Comparison of ENCODE assay signal across 8 cellular contexts in genomic region chrX:318068-318738, GRCh38. TPM values are rescaled to one million over a fixed set of nuclear protein-coding genes. Genes with fewer than 3 reads are reported as not detected.
DNase-seq lines count a peak whose midpoint lies in the region; ATAC-seq, FAIRE-seq and TF ChIP-seq lines count a peak whose summit lies in the region.

No MANE protein-coding gene starts in this region.

- no peaks in the 10 kb centered on the region for H3K9me1 ChIP-seq in keratinocyte (ENCODE audit: control insufficient read depth, extremely low read depth, insufficient read depth, low read length)

- H3K4me2 ChIP-seq in keratinocyte (ENCODE audit: control insufficient read depth, extremely low read depth, insufficient read depth, low read depth, low read length) = no peak overlapping the region

- peak overlapping the region; percentile 82 for H3K27ac ChIP-seq in keratinocyte (ENCODE audit: control insufficient read depth, insufficient read depth, low read length)

- ATAC-seq in GM18517 (IDR thresholded peaks at IDR 0.05; ENCODE audit: unreplicated experiment) (peak; percentile 74), HG03025 (IDR thresholded peaks at IDR 0.05; ENCODE audit: low FRiP score, unreplicated experiment) (peak; percentile 56)

- no peak for TF ChIP-seq CTCF in keratinocyte (optimal IDR thresholded peaks at IDR 0.05 in 1 of 3, IDR thresholded peaks at IDR 0.05 in 1 of 3, conservative IDR thresholded peaks at IDR 0.05 in 1 of 3; ENCODE audit: extremely low read depth in 1 of 3, insufficient read depth in 2 of 3, low read length in 3 of 3)

- H3K4me3 ChIP-seq in keratinocyte (ENCODE audit: control insufficient read depth in 2 of 3, extremely low read depth in 1 of 3, insufficient read depth in 2 of 3, low read depth in 1 of 3, low read length in 3 of 3) = peak overlapping the region; percentile 64 to 79 (median 70)

- H3K36me3 ChIP-seq in keratinocyte (ENCODE audit: control insufficient read depth in 2 of 2, extremely low read depth in 1 of 2, insufficient read depth in 2 of 2, low read length in 2 of 2) = peaks cover 3 to 11% of the 10 kb centered on the region in 2 experiments

- H3K27me3 ChIP-seq in keratinocyte (ENCODE audit: control insufficient read depth, extremely low read depth, insufficient read depth, low read length) = no peaks in the 10 kb centered on the region

- in situ Hi-C loops in T47D (cut with HindIII; ENCODE audit: low pct_unique_long_range_greater_than_20kb, low sequenced_read_pairs) = no loop called here

- H4K20me1 ChIP-seq in keratinocyte (ENCODE audit: control insufficient read depth, extremely low read depth, insufficient read depth, low read length) = no peaks in the 10 kb centered on the region

- peak overlapping the region; percentile 54 for H2AFZ ChIP-seq in keratinocyte (ENCODE audit: control insufficient read depth, low read length)

- H3K9ac ChIP-seq in keratinocyte (ENCODE audit: control insufficient read depth, extremely low read depth, insufficient read depth, low read length) = peak overlapping the region; percentile 91

- peaks cover 8% of the 10 kb centered on the region for H3K4me1 ChIP-seq in keratinocyte (ENCODE audit: control insufficient read depth, extremely low read depth, insufficient read depth, low read length)

- DNase-seq in SW480 (ENCODE audit: low spot score) (peak; percentile 96), T47D (ENCODE audit: low read depth in 1 of 2, low spot score in 1 of 2) (peak; percentile 89 to 99), keratinocyte (ENCODE audit: low read depth, low spot score) (peak; percentile 99), NCI-H2107 treated with DMSO at 0.1 percent for 48 hours (lab: John Stamatoyannopoulos, UW; ENCODE audit: unreplicated experiment) (no peak), NCI-H524 (lab: John Stamatoyannopoulos, UW) (no peak)
- peak; percentile 95 to 97 for DNase-seq in stimulated activated CD4-positive, alpha-beta T cell treated with anti-CD3 and anti-CD28 coated beads, Interleukin-1b, Interleukin-23, amount 100 ng/mL, for 1 hour (ENCODE audit: low read depth in 2 of 2)

- H3K9me3 ChIP-seq in keratinocyte (ENCODE audit: control insufficient read depth, low read depth, low read length) = no peaks in the 10 kb centered on the region

- dilution Hi-C loops in keratinocyte (cut with MboI; ENCODE audit: extremely low pct_ligation_motif_present, low sequenced_read_pairs) = no loop called here

- peaks cover 29% of the 10 kb centered on the region for H3K79me2 ChIP-seq in keratinocyte (ENCODE audit: control insufficient read depth, insufficient read depth, low read length)

- FAIRE-seq in keratinocyte (lab: Jason Lieb, UNC) = no peak

RNA-seq across cellular contexts. Expression of gene GTPBP6, which starts 0.4 kb away (rescaled TPM):
- 16.7 to 22.7 TPM (median 20.2 TPM) in 3 replicates for polyA plus RNA-seq in keratinocyte
- 12.3 TPM for polyA plus RNA-seq in keratinocyte (2011; ENCODE audit: low read depth)
- 8.5 and 22.3 TPM in 2 replicates for polyA plus RNA-seq in keratinocyte (2011; cell fraction: cytosol; rRNA removed)
- 19.9 and 24.8 TPM in 2 replicates for polyA plus RNA-seq in keratinocyte (2011; cell fraction: nucleus; rRNA removed)
- 23.3 and 34.1 TPM in 2 replicates for polyA plus RNA-seq in keratinocyte (2012; ENCODE audit: low replicate concordance)
- polyA minus RNA-seq in keratinocyte = 10.0 to 15.1 TPM (median 10.9 TPM) in 3 replicates
- polyA minus RNA-seq in keratinocyte (2011; cell fraction: cytosol; rRNA and poly(A)+ RNA removed) = 36.6 TPM
- 11.4 and 12.3 TPM in 2 replicates for polyA minus RNA-seq in keratinocyte (2011; cell fraction: nucleus; rRNA and poly(A)+ RNA removed)

RNA-seq across cellular contexts. Expression of gene PLCXD1, which starts 37.0 kb away (rescaled TPM):
- polyA plus RNA-seq in keratinocyte = 6.3 to 7.1 TPM (median 6.5 TPM) in 3 replicates
- polyA plus RNA-seq in keratinocyte (2011; ENCODE audit: low read depth) = 29.2 TPM
- 2.7 and 3.9 TPM in 2 replicates for polyA plus RNA-seq in keratinocyte (2011; cell fraction: cytosol; rRNA removed)
- polyA plus RNA-seq in keratinocyte (2011; cell fraction: nucleus; rRNA removed) = 9.7 and 13.2 TPM in 2 replicates
- polyA plus RNA-seq in keratinocyte (2012; ENCODE audit: low replicate concordance) = 7.6 and 37.3 TPM in 2 replicates
- 10.5 to 31.5 TPM (median 12.1 TPM) in 3 replicates for polyA minus RNA-seq in keratinocyte
- polyA minus RNA-seq in keratinocyte (2011; cell fraction: cytosol; rRNA and poly(A)+ RNA removed) = 9.6 TPM
- polyA minus RNA-seq in keratinocyte (2011; cell fraction: nucleus; rRNA and poly(A)+ RNA removed) = 8.2 and 13.7 TPM in 2 replicates

Comparison
In these comparisons a context has a peak if more than half of its experiments do, and no peak if none do; other contexts are left out.
1. DNase-seq: peak in SW480 (single experiment), T47D (2 of 2), keratinocyte (single experiment) and stimulated activated CD4-positive, alpha-beta T cell treated with anti-CD3 and anti-CD28 coated beads, Interleukin-1b, Interleukin-23, amount 100 ng/mL, for 1 hour (2 of 2); none in NCI-H2107 treated with DMSO at 0.1 percent for 48 hours (single experiment) and NCI-H524 (0 of 2).